ENCODE assay signal across 20 cellular contexts in genomic region chr10:97755718-97756117, GRCh38. TPM values are rescaled to one million over a fixed set of nuclear protein-coding genes. Genes with fewer than 3 reads are reported as not detected.
DNase-seq lines count a peak whose midpoint lies in the region; ATAC-seq, FAIRE-seq and TF ChIP-seq lines count a peak whose summit lies in the region.
"Had no signal": no experiment of that assay in that cellular context is flagged by ENCODE, and none has a peak within 500 bp of the region (broad histone marks: within the 10 kb centered on the region; RNA-seq: fewer than 3 reads in every experiment).

No MANE protein-coding gene starts in this region.

- FAIRE-seq in GM12891 (lab: Jason Lieb, UNC): no peak
- FAIRE-seq: G401.6, GM19239, H54 had no signal

- no peak overlapping the region for H3K4me3 Mint-ChIP-seq in CD14-positive monocyte
- H3K4me3 Mint-ChIP-seq in activated T-helper 17 cell treated with anti-CD3 and anti-CD28 coated beads, Interleukin-2, amount 50 U/mL, for 72 hours: no peak overlapping the region
- H3K4me3 Mint-ChIP-seq: CD4-positive, CD25-positive, alpha-beta regulatory T cell; CD8-positive, alpha-beta T cell; HFFc6 had no signal

- peaks cover 90 to 98% of the 10 kb centered on the region in 2 donors for H3K36me3 Mint-ChIP-seq in CD14-positive monocyte
- peaks cover 95% of the 10 kb centered on the region for H3K36me3 Mint-ChIP-seq in activated T-helper 17 cell treated with anti-CD3 and anti-CD28 coated beads, Interleukin-2, amount 50 U/mL, for 72 hours (ENCODE audit: low read depth)

- H3K9me3 Mint-ChIP-seq in CD14-positive monocyte: peaks cover 0 to 2% (median 0%) of the 10 kb centered on the region in 7 donors
- no peaks in the 10 kb centered on the region for H3K9me3 Mint-ChIP-seq in activated T-helper 17 cell treated with anti-CD3 and anti-CD28 coated beads, Interleukin-2, amount 50 U/mL, for 72 hours
- H3K9me3 Mint-ChIP-seq: CD4-positive, CD25-positive, alpha-beta regulatory T cell; CD8-positive, alpha-beta T cell; HFFc6 had no signal

- no peak for TF ChIP-seq POLR2A in GM12891 (IDR thresholded peaks at IDR 0.05; ENCODE audit: low read depth, low read length)

- no peak for ATAC-seq in GM21423 (IDR thresholded peaks at IDR 0.05; ENCODE audit: unreplicated experiment)
- no peak for ATAC-seq in activated T-helper 17 cell treated with anti-CD3 and anti-CD28 coated beads, Interleukin-2, amount 50 U/mL, for 72 hours (replicated peaks)
- ATAC-seq: CD8-positive, alpha-beta T cell had no signal

- intact Hi-C loops in CD14-positive monocyte (cut with micrococcal nuclease) (no loop called here), posterior vena cava (cut with DNase I) (no loop called here)

- DNase-seq in CD14-positive monocyte (ENCODE audit: low spot score): peak; percentile 24
- no peak for DNase-seq in GM12891 (ENCODE audit: insufficient read length, low spot score)
- peak; percentile 40 for DNase-seq in islet precursor cell
- DNase-seq in posterior vena cava (ENCODE audit: low spot score): peak; percentile 46
- no peak for DNase-seq in UCSD-AML1 (lab: John Stamatoyannopoulos, UW; ENCODE audit: unreplicated experiment)
- DNase-seq: C1 segment of cervical spinal cord; CD4-positive, CD25-positive, alpha-beta regulatory T cell; CD8-positive, alpha-beta T cell; DMS153; DND-41; GOT3; HFFc6 had no signal

- no peaks in the 10 kb centered on the region for H3K27me3 Mint-ChIP-seq in CD14-positive monocyte (ENCODE audit: low read depth in 3 of 3)
- H3K27me3 Mint-ChIP-seq in activated T-helper 17 cell treated with anti-CD3 and anti-CD28 coated beads, Interleukin-2, amount 50 U/mL, for 72 hours: no peaks in the 10 kb centered on the region
- H3K27me3 Mint-ChIP-seq: CD4-positive, CD25-positive, alpha-beta regulatory T cell had no signal

- TF ChIP-seq CTCF in CD14-positive monocyte (IDR thresholded peaks at IDR 0.05): no peak

- H3K4me1 Mint-ChIP-seq in CD14-positive monocyte: no peaks in the 10 kb centered on the region
- H3K4me1 Mint-ChIP-seq in activated T-helper 17 cell treated with anti-CD3 and anti-CD28 coated beads, Interleukin-2, amount 50 U/mL, for 72 hours: no peaks in the 10 kb centered on the region

- no peak overlapping the region for H3K27ac Mint-ChIP-seq in CD14-positive monocyte
- no peak overlapping the region for H3K27ac Mint-ChIP-seq in activated T-helper 17 cell treated with anti-CD3 and anti-CD28 coated beads, Interleukin-2, amount 50 U/mL, for 72 hours
- H3K27ac Mint-ChIP-seq: CD4-positive, CD25-positive, alpha-beta regulatory T cell; HFFc6 had no signal

TF ChIP-seq in GM12891, 5 proteins besides CTCF, POLR2A, EP300 and RAD21:
- 0 out of 2 replicates have a peak, but pooled peaks have one; percentile 47 for TF ChIP-seq POLR2AphosphoS5 (IDR thresholded peaks at IDR 0.05; ENCODE audit: low read depth, low read length)
- no peak for TF ChIP-seq SPI1 (IDR thresholded peaks at IDR 0.05; ENCODE audit: low read depth, low read length)

RNA-seq across cellular contexts. Expression of gene SFRP5, which starts 16.1 kb away (rescaled TPM):
- not detected for polyA plus RNA-seq in CD14-positive monocyte
- not detected for polyA plus RNA-seq in GM12891 (2012; ENCODE audit: low read depth, missing spikeins)
- total RNA-seq in posterior vena cava: under 1 TPM; 0.38 to 0.56 TPM
- total RNA-seq in activated T-helper 17 cell treated with anti-CD3 and anti-CD28 coated beads, Interleukin-2, amount 50 U/mL, for 72 hours: not detected
- total RNA-seq: A172; A673; CD4-positive, CD25-positive, alpha-beta regulatory T cell; HFFc6 had no signal
- polyA plus RNA-seq: BJ had no signal

RNA-seq across cellular contexts. Expression of gene ZFYVE27, which starts 18.8 kb away (rescaled TPM):
- 1 to 10 TPM; 6.2 to 9.7 TPM for polyA plus RNA-seq in CD14-positive monocyte
- 14.6 TPM for polyA plus RNA-seq in GM12891 (2012; ENCODE audit: low read depth, missing spikeins)
- 10 to 100 TPM; 15.8 to 16.0 TPM for total RNA-seq in posterior vena cava
- total RNA-seq in activated T-helper 17 cell treated with anti-CD3 and anti-CD28 coated beads, Interleukin-2, amount 50 U/mL, for 72 hours: 10 to 100 TPM; 31.1 to 36.8 TPM

RNA-seq across cellular contexts. Expression of gene MARVELD1, which starts 42.2 kb away (rescaled TPM):
- polyA plus RNA-seq in CD14-positive monocyte: 1 to 10 TPM; 3.7 to 9.2 TPM
- polyA plus RNA-seq in GM12891 (2012; ENCODE audit: low read depth, missing spikeins): 1.5 TPM
- total RNA-seq in posterior vena cava: 10 to 100 TPM; 87.5 to 96.8 TPM
- 1 to 10 TPM; 2.0 TPM for total RNA-seq in activated T-helper 17 cell treated with anti-CD3 and anti-CD28 coated beads, Interleukin-2, amount 50 U/mL, for 72 hours
- polyA plus RNA-seq: CD4-positive, CD25-positive, alpha-beta regulatory T cell had no signal

Comparison
In these comparisons a context has a peak if more than half of its experiments do, and no peak if none do; other contexts are left out.
1. DNase-seq: peak in CD14-positive monocyte (single experiment), islet precursor cell (single experiment) and posterior vena cava (single experiment); none in GM12891 (single experiment) and UCSD-AML1 (single experiment).
2. RNA of gene MARVELD1, which starts 42.2 kb away (total RNA-seq): 87.5 to 96.8 TPM in posterior vena cava; 2.0 TPM in activated T-helper 17 cell treated with anti-CD3 and anti-CD28 coated beads, Interleukin-2, amount 50 U/mL, for 72 hours; every median in the first group is over 10 times any median in the second.